In the genomic region with DNA sequence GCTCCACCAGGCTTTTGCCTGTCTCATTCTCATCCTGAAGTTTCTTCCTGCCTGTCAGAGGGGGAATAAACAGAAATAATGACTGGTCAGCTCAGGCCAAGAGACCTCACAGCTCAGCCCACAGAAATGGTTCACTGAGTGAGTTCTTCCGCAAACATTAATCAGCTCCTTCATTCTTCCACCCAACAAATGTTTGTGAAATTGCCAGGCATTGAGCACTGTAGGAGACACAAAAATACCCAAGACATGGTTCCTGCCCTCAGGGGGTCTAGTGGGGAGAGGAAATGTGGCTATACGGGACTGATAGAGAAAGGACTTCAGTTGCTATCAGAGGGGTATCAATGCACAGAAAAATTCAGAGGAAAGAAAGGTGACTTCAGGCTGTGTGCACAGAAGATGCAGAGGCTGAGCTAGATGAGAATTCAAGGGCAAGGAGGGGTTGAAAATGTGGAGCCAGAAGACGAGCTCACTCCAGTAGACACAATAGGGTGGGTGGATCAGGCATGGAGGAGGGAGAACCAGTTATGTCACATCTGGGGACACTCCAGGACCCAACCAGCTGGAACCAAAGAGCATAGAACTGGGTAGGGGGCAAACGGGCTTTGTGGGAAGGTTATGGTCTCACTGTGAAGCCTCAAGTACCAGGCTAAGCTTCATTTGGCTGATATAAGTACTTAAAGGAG, we compare ENCODE assay signal across 1 cellular context.
TF ChIP-seq lines count a peak whose summit lies in the region.

No MANE protein-coding gene starts in this region.

TF ChIP-seq in endothelial cell of umbilical vein, 7 proteins besides CTCF, POLR2A, EP300 and RAD21:
- TF ChIP-seq MYC (IDR thresholded peaks at IDR 0.05; ENCODE audit: low read depth, low read length) = no peak
- no peak for TF ChIP-seq FOS (IDR thresholded peaks at IDR 0.05; ENCODE audit: borderline replicate concordance, insufficient read depth, low read length)
- no peak for TF ChIP-seq POLR2AphosphoS5 (IDR thresholded peaks at IDR 0.05; ENCODE audit: insufficient read depth, low read depth, low read length)
- TF ChIP-seq, protein P1, sequence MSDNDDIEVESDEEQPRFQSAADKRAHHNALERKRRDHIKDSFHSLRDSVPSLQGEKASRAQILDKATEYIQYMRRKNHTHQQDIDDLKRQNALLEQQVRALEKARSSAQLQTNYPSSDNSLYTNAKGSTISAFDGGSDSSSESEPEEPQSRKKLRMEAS (IDR thresholded peaks at IDR 0.05; ENCODE audit: insufficient read depth, insufficient read length) = no peak
- no peak for TF ChIP-seq EZH2 (IDR thresholded peaks at IDR 0.05; ENCODE audit: borderline replicate concordance, low read depth, low read length, severe bottlenecking)
- TF ChIP-seq GATA2 (IDR thresholded peaks at IDR 0.05; ENCODE audit: insufficient read depth, insufficient read length, low read depth, low read length) = no peak
- no peak for TF ChIP-seq JUN (IDR thresholded peaks at IDR 0.05; ENCODE audit: borderline replicate concordance, insufficient read depth, insufficient read length, low read depth)
